26 cellular contexts compared by ENCODE assay signal in the genomic region with DNA sequence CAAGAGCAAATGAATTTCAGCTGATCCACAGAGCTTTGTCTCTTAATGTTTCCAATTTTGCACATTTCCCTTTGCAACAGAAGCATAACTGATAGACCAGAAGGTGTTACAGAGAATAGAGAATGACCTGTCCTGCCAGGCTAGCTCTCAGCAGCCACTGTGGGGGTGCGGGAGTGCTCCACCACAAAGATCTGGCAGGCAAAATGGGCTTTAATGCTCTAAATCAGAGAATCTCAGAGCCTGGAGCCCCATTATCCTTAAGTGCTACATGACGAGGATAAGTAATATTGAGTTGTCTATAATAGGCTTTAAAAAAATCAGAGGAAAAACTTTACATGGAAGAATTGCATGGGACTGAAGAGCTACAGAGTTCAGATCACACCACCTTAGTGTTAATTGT.
"Had no signal": no experiment of that assay in that cellular context is flagged by ENCODE, and none has a peak within 500 bp of the region (broad histone marks: within the 10 kb centered on the region; RNA-seq: fewer than 3 reads in every experiment).

No MANE protein-coding gene starts in this region.

- H3K9me3 ChIP-seq: stomach, suprapubic skin, testis, thoracic aorta, thyroid gland, tibial artery, tibial nerve, transverse colon, upper lobe of left lung, upper lobe of right lung, uterus, vagina had no signal

- H3K36me3 ChIP-seq: stomach, suprapubic skin, thoracic aorta, thyroid gland, tibial artery, tibial nerve, transverse colon, upper lobe of left lung, upper lobe of right lung, uterus, vagina had no signal

- H3K27me3 ChIP-seq: stomach, suprapubic skin, testis, thyroid gland, tibial artery, tibial nerve, transverse colon, upper lobe of left lung, upper lobe of right lung, uterus, vagina had no signal

- H3K27ac ChIP-seq: stomach, suprapubic skin, testis, thoracic aorta, thyroid gland, tibial artery, tibial nerve, transverse colon, upper lobe of left lung, upper lobe of right lung, uterus, vagina had no signal

- DNase-seq: stimulated activated CD4-positive, alpha-beta T cell treated with anti-CD3 and anti-CD28 coated beads, Interleukin-2, amount 100 ng/mL, for 48 hours; stimulated activated CD4-positive, alpha-beta T cell treated with anti-CD3 and anti-CD28 coated beads, Interleukin-4, amount 100 ng/mL, for 1 hour; stimulated activated CD4-positive, alpha-beta T cell treated with anti-CD3 and anti-CD28 coated beads, Interleukin-4, amount 100 ng/mL, for 24 hours; stimulated activated CD4-positive, alpha-beta T cell treated with anti-CD3 and anti-CD28 coated beads, Interleukin-4, amount 100 ng/mL, for 4 hours; stimulated activated CD8-positive, alpha-beta memory T cell treated with anti-CD3 and anti-CD28 coated beads, Interleukin-4, amount 100 ng/mL, for 48 hours; stimulated activated naive B cell treated with anti-CD40 and anti-IgM and Interleukin-4, amounts not matched to agents 10 μg/mL and 1 μg/mL and 100 μg/mL, for 72 hours; stimulated activated naive CD4-positive, alpha-beta T cell; stimulated activated naive CD4-positive, alpha-beta T cell treated with Interleukin-2 at 50 U/mL for 16 hours; stimulated activated naive CD8-positive, alpha-beta T cell treated with anti-CD3 and anti-CD28 coated beads, Interleukin-15, amount 100 ng/mL, for 72 hours; stimulated activated naive CD8-positive, alpha-beta T cell treated with anti-CD3 and anti-CD28 coated beads, Interleukin-15, Interleukin-2, amounts not matched to agents 100 U/mL and 50 U/mL, for 24 hours; stomach; substantia nigra; testis; thyroid gland; tibial artery; transverse colon; trophoblast cell; upper lobe of left lung; upper lobe of right lung; uterus had no signal

- H3K4me3 ChIP-seq: stomach, suprapubic skin, testis, thoracic aorta, thyroid gland, tibial artery, tibial nerve, transverse colon, upper lobe of left lung, upper lobe of right lung, uterus, vagina had no signal

- ATAC-seq: stimulated activated effector memory CD8-positive, alpha-beta T cell treated with anti-CD3 and anti-CD28 coated beads, Interleukin-12 subunit alpha, Interleukin-12 subunit beta, amount 100 ng/mL, for 72 hours; stimulated activated memory B cell treated with anti-CD40 and anti-IgM and Interleukin-4, amounts not matched to agents 10 μg/mL and 1 μg/mL and 100 μg/mL, for 72 hours; stimulated activated naive B cell treated with anti-CD40 and anti-IgM and Interleukin-4, amounts not matched to agents 10 μg/mL and 1 μg/mL and 100 μg/mL, for 72 hours; stimulated activated naive CD8-positive, alpha-beta T cell treated with anti-CD3 and anti-CD28 coated beads, Interleukin-15, amount 100 ng/mL, for 72 hours; stimulated activated naive CD8-positive, alpha-beta T cell treated with anti-CD3 and anti-CD28 coated beads, Interleukin-15, Interleukin-2, amounts not matched to agents 100 U/mL and 50 U/mL, for 24 hours; upper lobe of right lung had no signal
